Comparison of ENCODE assay signal across 23 cellular contexts in the genomic region with DNA sequence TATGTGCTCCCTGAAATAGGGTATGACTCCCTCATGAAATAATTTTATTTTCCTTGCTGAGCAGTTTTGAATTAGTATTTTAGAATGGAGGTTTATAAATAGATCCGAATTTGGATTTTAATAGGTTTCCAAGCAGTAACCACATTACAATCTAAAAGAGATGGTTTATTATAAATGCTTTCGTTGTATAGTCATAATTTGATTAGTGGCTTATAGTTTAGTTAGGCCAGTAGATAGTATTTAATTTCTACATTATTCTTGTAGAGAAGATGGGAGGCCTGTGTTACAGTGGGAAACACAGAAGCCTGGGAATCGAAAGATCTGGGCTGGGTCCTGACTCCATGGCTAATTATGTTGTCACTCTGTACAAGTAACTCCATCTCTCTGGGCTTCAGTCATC. TPM values are rescaled to one million over a fixed set of nuclear protein-coding genes. Genes with fewer than 3 reads are reported as not detected.
DNase-seq lines count a peak whose midpoint lies in the region; ATAC-seq, FAIRE-seq and TF ChIP-seq lines count a peak whose summit lies in the region.
"Had no signal": no experiment of that assay in that cellular context is flagged by ENCODE, and none has a peak within 500 bp of the region (broad histone marks: within the 10 kb centered on the region; RNA-seq: fewer than 3 reads in every experiment).

No MANE protein-coding gene starts in this region.

- CTCF ChIA-PET in GM12878 (lab: Yijun Ruan, JAX) = interaction anchor here (1.0 kb wide), 1 partner anchor 79 kb away, joined by 3 read pairs; no protein-coding TSS in a partner anchor

- RAD21 ChIA-PET in GM12878 (lab: Charles Lee; ENCODE audit: unreplicated experiment) = interaction anchor here (1.2 to 3.5 kb wide), 3 partner anchors 25 to 57 kb away, joined by 3 to 12 read pairs (median 5); no protein-coding TSS in a partner anchor

- TF ChIP-seq POLR2A in GM12878 (IDR thresholded peaks at IDR 0.05; ENCODE audit: low read depth, low read length) (no peak), gastrocnemius medialis (IDR thresholded peaks at IDR 0.05) (no peak)

- 66% methylated on average over 3 of the region's 3 CpGs for WGBS in GM12878 (ENCODE audit: insufficient coverage, insufficient replicate concordance, low lambda C conversion rate, missing lambda C conversion rate)

- H3K4me1 Mint-ChIP-seq in activated T-cell treated with anti-CD3 and anti-CD28 coated beads, Interleukin-2, amount 50 U/mL, for 24 hours (ENCODE audit: low read depth) = peaks cover 87% of the 10 kb centered on the region
- peaks cover 82% of the 10 kb centered on the region for H3K4me1 Mint-ChIP-seq in activated T-cell treated with anti-CD3 and anti-CD28 coated beads, Interleukin-2, amount 50 U/mL, for 4 hours (ENCODE audit: low read depth)
- peaks cover 72% of the 10 kb centered on the region for H3K4me1 Mint-ChIP-seq in GM23338

- no peak for TF ChIP-seq EP300 in GM12878 (IDR thresholded peaks at IDR 0.05; ENCODE audit: borderline replicate concordance in 1 of 2, control insufficient read depth in 1 of 2, low read depth in 2 of 2, low read length in 2 of 2)

- H3K79me2 ChIP-seq in GM23338 (replicated peaks; ENCODE audit: insufficient read depth) (peaks cover 96% of the 10 kb centered on the region), GM12878 (ENCODE audit: control insufficient read depth, insufficient read depth, low read length) (peaks cover 96% of the 10 kb centered on the region)

- no peak for FAIRE-seq in GM12878 (lab: Jason Lieb, UNC)
- FAIRE-seq: colon had no signal

- TF ChIP-seq RAD21 in GM12878 (IDR thresholded peaks at IDR 0.05; ENCODE audit: insufficient read depth, low read depth, low read length) = no peak

- H3K36me3 Mint-ChIP-seq in activated T-cell treated with anti-CD3 and anti-CD28 coated beads, Interleukin-2, amount 50 U/mL, for 24 hours (ENCODE audit: low read depth) = peaks cover 74% of the 10 kb centered on the region
- peaks cover 32% of the 10 kb centered on the region for H3K36me3 Mint-ChIP-seq in activated T-cell treated with anti-CD3 and anti-CD28 coated beads, Interleukin-2, amount 50 U/mL, for 4 hours (ENCODE audit: insufficient read depth)
- H3K36me3 Mint-ChIP-seq in GM23338 (ENCODE audit: low read depth) = peaks cover 27% of the 10 kb centered on the region; the same call in 2 of the 3 replicates

- no peak overlapping the region; the same call in 1 of the 2 replicates for H3K4me2 ChIP-seq in GM23338
- H3K4me2 ChIP-seq in GM12878 (ENCODE audit: control insufficient read depth, insufficient read depth) = peak overlapping the region; percentile 3; the same call in 1 of the 2 replicates
- H3K4me2 ChIP-seq: neural progenitor cell had no signal

- no peak overlapping the region for H3K9ac ChIP-seq in GM12878 (ENCODE audit: control insufficient read depth, insufficient read depth, low read length)
- H3K9ac ChIP-seq: neural progenitor cell had no signal

- no peaks in the 10 kb centered on the region for H3K27me3 Mint-ChIP-seq in activated T-cell treated with anti-CD3 and anti-CD28 coated beads, Interleukin-2, amount 50 U/mL, for 24 hours
- H3K27me3 Mint-ChIP-seq in activated T-cell treated with anti-CD3 and anti-CD28 coated beads, Interleukin-2, amount 50 U/mL, for 4 hours (ENCODE audit: low read depth) = no peaks in the 10 kb centered on the region
- H3K27me3 Mint-ChIP-seq in GM23338 (ENCODE audit: insufficient read depth, low read depth, poor library complexity) = peaks cover 3% of the 10 kb centered on the region

- in situ Hi-C loops in GM12878 (cut with MboI) (no loop called here), gastrocnemius medialis (cut with MboI; ENCODE audit: low sequenced_read_pairs in 4 of 4) (loop anchor here (5.0 to 10.0 kb wide), 4 partner anchors 65 to 75 kb away; no protein-coding TSS in a partner anchor)

- H3K9me3 Mint-ChIP-seq in activated T-cell treated with anti-CD3 and anti-CD28 coated beads, Interleukin-2, amount 50 U/mL, for 24 hours = no peaks in the 10 kb centered on the region
- no peaks in the 10 kb centered on the region for H3K9me3 Mint-ChIP-seq in activated T-cell treated with anti-CD3 and anti-CD28 coated beads, Interleukin-2, amount 50 U/mL, for 4 hours
- H3K9me3 Mint-ChIP-seq in GM23338 = no peaks in the 10 kb centered on the region
- H3K9me3 Mint-ChIP-seq: endodermal cell, neural progenitor cell had no signal

- no peak overlapping the region for H3K4me3 Mint-ChIP-seq in activated T-cell treated with anti-CD3 and anti-CD28 coated beads, Interleukin-2, amount 50 U/mL, for 24 hours
- no peak overlapping the region for H3K4me3 Mint-ChIP-seq in activated T-cell treated with anti-CD3 and anti-CD28 coated beads, Interleukin-2, amount 50 U/mL, for 4 hours
- H3K4me3 Mint-ChIP-seq in GM23338 = no peak overlapping the region
- H3K4me3 Mint-ChIP-seq: endodermal cell, neural progenitor cell had no signal

- H3K36me3 ChIP-seq in GM23338 (ENCODE audit: insufficient read depth) = no peaks in the 10 kb centered on the region
- H3K36me3 ChIP-seq in GM12878 (ENCODE audit: control insufficient read depth in 2 of 2, insufficient read depth in 2 of 2, low read length in 1 of 2) = peaks cover 8 to 25% of the 10 kb centered on the region in 2 experiments
- peaks cover 0 to 5% of the 10 kb centered on the region in 2 donors for H3K36me3 ChIP-seq in gastrocnemius medialis
- H3K36me3 ChIP-seq: neural progenitor cell had no signal

- peaks cover 5% of the 10 kb centered on the region; the same call in 2 of the 3 replicates for H3K9me3 ChIP-seq in GM12878 (replicated peaks; ENCODE audit: control insufficient read depth, insufficient read depth, low read length)
- H3K9me3 ChIP-seq in gastrocnemius medialis = no peaks in the 10 kb centered on the region
- H3K9me3 ChIP-seq: body of pancreas had no signal

- no peak overlapping the region for H3K4me3 ChIP-seq in GM23338
- H3K4me3 ChIP-seq in GM12878 = no peak overlapping the region
- H3K4me3 ChIP-seq in gastrocnemius medialis = no peak overlapping the region
- H3K4me3 ChIP-seq: body of pancreas, neural progenitor cell had no signal

- peak overlapping the region; percentile 83 for H3K27ac Mint-ChIP-seq in activated T-cell treated with anti-CD3 and anti-CD28 coated beads, Interleukin-2, amount 50 U/mL, for 24 hours
- H3K27ac Mint-ChIP-seq in GM23338 = peak overlapping the region; percentile 63
- H3K27ac Mint-ChIP-seq: endodermal cell, neural progenitor cell had no signal

- SMC1A ChIA-PET in GM12878 (lab: Charles Lee; ENCODE audit: uncharacterized antibody, unreplicated experiment) = no interaction called here

- H3K27ac ChIP-seq in GM23338 (ENCODE audit: low read depth) = no peak overlapping the region
- H3K27ac ChIP-seq in GM12878 (ENCODE audit: control insufficient read depth, insufficient read depth) = no peak overlapping the region
- peak overlapping the region; percentile 6 to 91 (median 58) for H3K27ac ChIP-seq in gastrocnemius medialis
- H3K27ac ChIP-seq in foreskin keratinocyte = no peak overlapping the region
- H3K27ac ChIP-seq: body of pancreas, C4-2B, neural progenitor cell had no signal

- H2AFZ ChIP-seq in GM23338 (no peak overlapping the region), GM12878 (ENCODE audit: control insufficient read depth, low read depth, low read length) (no peak overlapping the region)
- H2AFZ ChIP-seq: neural progenitor cell had no signal

- POLR2A ChIA-PET in GM12878 (lab: Charles Lee) = interaction anchor here (0.5 to 1.3 kb wide), 2 partner anchors 14 to 104 kb away, joined by 3 read pairs; no protein-coding TSS in a partner anchor

- H4K20me1 ChIP-seq in GM23338 (replicated peaks; ENCODE audit: insufficient read depth) = peaks cover 13% of the 10 kb centered on the region; the same call in 1 of the 2 replicates
- peaks cover 3% of the 10 kb centered on the region; the same call in 1 of the 2 replicates for H4K20me1 ChIP-seq in GM12878 (ENCODE audit: control insufficient read depth, insufficient read depth)

- no peaks in the 10 kb centered on the region for H3F3A ChIP-seq in GM23338 (replicated peaks; ENCODE audit: low read depth)

- ATAC-seq in activated T-cell treated with anti-CD3 and anti-CD28 coated beads, Interleukin-2, amount 50 U/mL, for 4 hours = no peak
- ATAC-seq in GM23338 (no peak), GM12878 (no peak), gastrocnemius medialis (no peak), foreskin keratinocyte (no peak)
- ATAC-seq: body of pancreas had no signal

- TF ChIP-seq CTCF in GM23338 (conservative IDR thresholded peaks at IDR 0.05; ENCODE audit: low read depth in 2 of 2) = no peak
- no peak for TF ChIP-seq CTCF in GM12878 (IDR thresholded peaks at IDR 0.05 in 2 of 3, conservative IDR thresholded peaks at IDR 0.05 in 1 of 3; ENCODE audit: control insufficient read depth in 2 of 3, extremely low read depth in 1 of 3, insufficient read depth in 1 of 3, low read depth in 3 of 3, low read length in 3 of 3)
- no peak for TF ChIP-seq CTCF in gastrocnemius medialis (IDR thresholded peaks at IDR 0.05 in 4 of 5, conservative IDR thresholded peaks at IDR 0.05 in 1 of 5)
- no peak for TF ChIP-seq CTCF in foreskin keratinocyte (conservative IDR thresholded peaks at IDR 0.05)

- H3K27me3 ChIP-seq in GM23338 (ENCODE audit: insufficient read depth) (no peaks in the 10 kb centered on the region), GM12878 (replicated peaks in 1 of 2; ENCODE audit: control insufficient read depth in 2 of 2, insufficient read depth in 2 of 2, low read length in 1 of 2) (no peaks in the 10 kb centered on the region), gastrocnemius medialis (no peaks in the 10 kb centered on the region), foreskin keratinocyte (no peaks in the 10 kb centered on the region)
- H3K27me3 ChIP-seq: body of pancreas, neural progenitor cell had no signal

- DNase-seq in activated T-cell treated with anti-CD3 and anti-CD28 coated beads, Interleukin-2, amount 50 U/mL, for 24 hours = no peak
- DNase-seq in activated T-cell treated with anti-CD3 and anti-CD28 coated beads, Interleukin-2, amount 50 U/mL, for 4 hours = no peak
- DNase-seq in GM23338 (ENCODE audit: low spot score) (no peak), GM12878 (ENCODE audit: low read depth, low spot score) (no peak), gastrocnemius medialis (no peak), NCI-H2227 (lab: John Stamatoyannopoulos, UW; ENCODE audit: unreplicated experiment) (no peak), SHP77 (lab: John Stamatoyannopoulos, UW) (no peak), foreskin keratinocyte (no peak)
- DNase-seq: activated CD4-positive, CD25-positive, alpha-beta regulatory T cell treated with anti-CD3 and anti-CD28 coated beads, Interleukin-2, amount 50 U/mL, for 72 hours; activated naive CD4-positive, alpha-beta T cell treated with anti-CD3 and anti-CD28 coated beads, Interleukin-2, amount 50 U/mL, for 16 hours; body of pancreas; DMS153; endodermal cell; GF-D8; glutamatergic neuron; NCI-H1417 treated with DMSO at 0.1 percent for 48 hours; NCI-H2107; NCI-H524; RPMI8226; stimulated activated CD4-positive, alpha-beta T cell treated with anti-CD3 and anti-CD28 coated beads, Interleukin-4, amount 100 ng/mL, for 4 hours had no signal

- intact Hi-C loops in GM12878 (cut with micrococcal nuclease; ENCODE audit: unreplicated experiment) = loop anchor here (10.0 kb wide), 2 partner anchors 305 to 495 kb away; a partner anchor contains a TSS
- intact Hi-C loops in gastrocnemius medialis (cut with DNase I; ENCODE audit: low total_unique reads) = no loop called here

- no peaks in the 10 kb centered on the region for H3K9me2 ChIP-seq in GM23338 (ENCODE audit: insufficient read depth)

- no TSS peak for BruUV-seq in GM12878 (replicated peaks; lab: Mats Ljungman, UMichigan)

- peaks cover 78% of the 10 kb centered on the region for H3K4me1 ChIP-seq in GM23338 (ENCODE audit: insufficient read depth)
- peaks cover 40% of the 10 kb centered on the region for H3K4me1 ChIP-seq in GM12878 (ENCODE audit: control insufficient read depth, insufficient read depth, low read length)
- peaks cover 86 to 95% of the 10 kb centered on the region in 2 donors for H3K4me1 ChIP-seq in gastrocnemius medialis
- H3K4me1 ChIP-seq in foreskin keratinocyte = peaks cover 19% of the 10 kb centered on the region

RNA-seq across cellular contexts. Expression of a gene that starts 6.7 kb away (rescaled TPM):
- total RNA-seq in activated T-cell treated with anti-CD3 and anti-CD28 coated beads, Interleukin-2, amount 50 U/mL, for 4 hours = 100 to 1,000 TPM; 125 to 133 (median 128) TPM
- total RNA-seq in GM23338 (2014; rRNA removed; shearing (Covaris generic)) = 67.5 and 73.9 TPM in 2 replicates
- polyA plus RNA-seq in GM23338 (2016; fragmentation: Nextera tagmentation; extraction: Ambion mirVana) = 15.5 and 18.7 TPM in 2 replicates
- 112 and 114 TPM in 2 replicates for total RNA-seq in GM12878 (2013; cell fraction: nucleolus; rRNA removed)
- total RNA-seq in GM12878 (2014; rRNA removed) = 65.0 and 66.7 TPM in 2 replicates
- total RNA-seq in GM12878 (2014; rRNA removed; fragmentation: Illumina TruSeq; extraction: Trizol) = 88.0 and 90.4 TPM in 2 replicates
- 76.0 and 78.6 TPM in 2 replicates for total RNA-seq in GM12878 (2021)
- polyA plus RNA-seq in GM12878 (2011; ENCODE audit: low read depth) = 28.1 TPM
- 129 and 157 TPM in 2 replicates for polyA plus RNA-seq in GM12878 (2011; rRNA removed)
- polyA plus RNA-seq in GM12878 (2011; cell fraction: cytosol; rRNA removed) = 49.4 and 63.1 TPM in 2 replicates
- 53.4 and 55.1 TPM in 2 replicates for polyA plus RNA-seq in GM12878 (2011; cell fraction: nucleus; rRNA removed)
- 36.8 and 45.6 TPM in 2 replicates for polyA plus RNA-seq in GM12878 (2012)
- polyA plus RNA-seq in GM12878 (2014; fragmentation: Illumina TruSeq; extraction: Trizol) = 86.0 and 90.8 TPM in 2 replicates
- polyA plus RNA-seq in GM12878 (2014; fragmentation: Nextera tagmentation; extraction: Ambion mirVana) = 10 to 100 TPM; 37.2 to 42.8 TPM
- 54.8 and 59.9 TPM in 2 replicates for polyA plus RNA-seq in GM12878 (2014; rRNA removed)
- polyA plus RNA-seq in GM12878 (2016; fragmentation: Nextera tagmentation; extraction: Ambion mirVana) = 10 to 100 TPM; 13.3 to 60.8 TPM
- 119 and 163 TPM in 2 replicates for polyA minus RNA-seq in GM12878 (2011; rRNA and poly(A)+ RNA removed)
- polyA minus RNA-seq in GM12878 (2011; cell fraction: cytosol; rRNA and poly(A)+ RNA removed) = 63.6 and 69.4 TPM in 2 replicates
- 36.1 and 66.9 TPM in 2 replicates for polyA minus RNA-seq in GM12878 (2011; cell fraction: nucleus; rRNA and poly(A)+ RNA removed)
- total RNA-seq in gastrocnemius medialis = 100 to 1,000 TPM in 3 of 4 donors, 10 to 100 TPM in 1; 93.9 to 211 (median 133) TPM
- 179 and 191 TPM in 2 replicates for total RNA-seq in foreskin keratinocyte
- polyA plus RNA-seq in foreskin keratinocyte = 67.8 and 73.5 TPM in 2 replicates

Comparison
In these comparisons a context has a peak if more than half of its experiments do, and no peak if none do; other contexts are left out.
1. H3K27ac ChIP-seq: peak in gastrocnemius medialis (4 of 4); none in GM23338 (single experiment), GM12878 (single experiment) and foreskin keratinocyte (single experiment).